ENCODE assay signal across 1 cellular context in the genomic region with DNA sequence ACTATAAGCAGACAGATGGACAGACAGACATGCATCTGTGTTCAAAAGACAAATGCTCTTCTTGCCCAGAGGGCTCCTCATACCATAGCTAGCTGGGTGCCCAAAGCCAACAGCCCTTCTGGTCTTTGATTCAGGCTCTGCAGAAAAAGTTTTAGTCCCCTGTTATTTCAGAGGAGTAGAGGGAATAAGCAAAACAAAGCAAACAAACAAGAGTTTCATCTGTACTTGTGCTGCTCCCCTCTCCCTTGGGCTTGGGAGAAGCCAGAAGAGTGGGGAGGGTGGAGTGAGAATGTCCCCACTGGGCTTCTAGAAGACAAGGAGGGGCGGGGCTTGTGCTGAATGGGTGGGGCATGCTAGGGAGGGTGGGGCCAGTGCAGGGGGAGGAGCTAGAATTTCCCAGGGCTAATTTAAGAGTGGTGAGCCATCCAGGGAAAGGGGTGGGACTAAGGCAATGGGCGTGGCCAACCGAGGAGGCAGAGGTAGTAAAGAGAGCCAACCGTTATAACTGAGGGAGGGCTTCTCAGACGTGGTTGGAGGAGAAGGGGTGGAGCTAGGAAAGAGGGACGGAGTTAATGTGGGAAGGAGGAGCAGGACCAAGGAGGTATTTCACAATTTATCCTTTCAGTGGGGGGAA.
TF ChIP-seq lines count a peak whose summit lies in the region.

No MANE protein-coding gene starts in this region.

TF ChIP-seq in K562, 482 proteins besides CTCF, POLR2A, EP300 and RAD21 (continued from another document):
- TF ChIP-seq, protein P1, sequence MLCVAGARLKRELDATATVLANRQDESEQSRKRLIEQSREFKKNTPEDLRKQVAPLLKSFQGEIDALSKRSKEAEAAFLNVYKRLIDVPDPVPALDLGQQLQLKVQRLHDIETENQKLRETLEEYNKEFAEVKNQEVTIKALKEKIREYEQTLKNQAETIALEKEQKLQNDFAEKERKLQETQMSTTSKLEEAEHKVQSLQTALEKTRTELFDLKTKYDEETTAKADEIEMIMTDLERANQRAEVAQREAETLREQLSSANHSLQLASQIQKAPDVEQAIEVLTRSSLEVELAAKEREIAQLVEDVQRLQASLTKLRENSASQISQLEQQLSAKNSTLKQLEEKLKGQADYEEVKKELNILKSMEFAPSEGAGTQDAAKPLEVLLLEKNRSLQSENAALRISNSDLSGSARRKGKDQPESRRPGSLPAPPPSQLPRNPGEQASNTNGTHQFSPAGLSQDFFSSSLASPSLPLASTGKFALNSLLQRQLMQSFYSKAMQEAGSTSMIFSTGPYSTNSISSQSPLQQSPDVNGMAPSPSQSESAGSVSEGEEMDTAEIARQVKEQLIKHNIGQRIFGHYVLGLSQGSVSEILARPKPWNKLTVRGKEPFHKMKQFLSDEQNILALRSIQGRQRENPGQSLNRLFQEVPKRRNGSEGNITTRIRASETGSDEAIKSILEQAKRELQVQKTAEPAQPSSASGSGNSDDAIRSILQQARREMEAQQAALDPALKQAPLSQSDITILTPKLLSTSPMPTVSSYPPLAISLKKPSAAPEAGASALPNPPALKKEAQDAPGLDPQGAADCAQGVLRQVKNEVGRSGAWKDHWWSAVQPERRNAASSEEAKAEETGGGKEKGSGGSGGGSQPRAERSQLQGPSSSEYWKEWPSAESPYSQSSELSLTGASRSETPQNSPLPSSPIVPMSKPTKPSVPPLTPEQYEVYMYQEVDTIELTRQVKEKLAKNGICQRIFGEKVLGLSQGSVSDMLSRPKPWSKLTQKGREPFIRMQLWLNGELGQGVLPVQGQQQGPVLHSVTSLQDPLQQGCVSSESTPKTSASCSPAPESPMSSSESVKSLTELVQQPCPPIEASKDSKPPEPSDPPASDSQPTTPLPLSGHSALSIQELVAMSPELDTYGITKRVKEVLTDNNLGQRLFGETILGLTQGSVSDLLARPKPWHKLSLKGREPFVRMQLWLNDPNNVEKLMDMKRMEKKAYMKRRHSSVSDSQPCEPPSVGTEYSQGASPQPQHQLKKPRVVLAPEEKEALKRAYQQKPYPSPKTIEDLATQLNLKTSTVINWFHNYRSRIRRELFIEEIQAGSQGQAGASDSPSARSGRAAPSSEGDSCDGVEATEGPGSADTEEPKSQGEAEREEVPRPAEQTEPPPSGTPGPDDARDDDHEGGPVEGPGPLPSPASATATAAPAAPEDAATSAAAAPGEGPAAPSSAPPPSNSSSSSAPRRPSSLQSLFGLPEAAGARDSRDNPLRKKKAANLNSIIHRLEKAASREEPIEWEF (CRISPR knock-in tag; IDR thresholded peaks at IDR 0.05), result no peak
